In genomic region chr1:153661111-153661708, GRCh38 we compare ENCODE assay signal across 13 cellular contexts. TPM values are rescaled to one million over a fixed set of nuclear protein-coding genes. Genes with fewer than 3 reads are reported as not detected.
DNase-seq lines count a peak whose midpoint lies in the region; ATAC-seq and TF ChIP-seq lines count a peak whose summit lies in the region.
"Had no signal": no experiment of that assay in that cellular context is flagged by ENCODE, and none has a peak within 500 bp of the region (broad histone marks: within the 10 kb centered on the region; RNA-seq: fewer than 3 reads in every experiment).

No MANE protein-coding gene starts in this region.

- H3K9ac ChIP-seq in endodermal cell (ENCODE audit: extremely low read depth, low read length, poor library complexity, severe bottlenecking) = no peak overlapping the region

- H3K27me3 Mint-ChIP-seq in MCF 10A (ENCODE audit: insufficient read depth, unreplicated experiment) = no peaks in the 10 kb centered on the region
- no peaks in the 10 kb centered on the region for H3K27me3 Mint-ChIP-seq in T-cell
- no peaks in the 10 kb centered on the region for H3K27me3 Mint-ChIP-seq in endodermal cell (ENCODE audit: insufficient read depth)
- H3K27me3 Mint-ChIP-seq in type B pancreatic cell = no peaks in the 10 kb centered on the region

- ATAC-seq in T-cell (replicated peaks in 1 of 4) = no peak
- ATAC-seq in body of pancreas = no peak
- ATAC-seq in upper lobe of left lung (ENCODE audit: low FRiP score in 2 of 2) = no peak
- ATAC-seq: left lung had no signal

- DNase-seq in MCF 10A (ENCODE audit: unreplicated experiment) (no peak), breast epithelium (ENCODE audit: low spot score in 2 of 2) (no peak), T-cell (no peak), endodermal cell (no peak), type B pancreatic cell (ENCODE audit: extremely low spot score, unreplicated experiment) (no peak), body of pancreas (no peak), upper lobe of left lung (no peak)
- DNase-seq in stimulated activated CD8-positive, alpha-beta memory T cell treated with anti-CD3 and anti-CD28 coated beads, Interleukin-4, amount 100 ng/mL, for 48 hours = no peak
- DNase-seq: dermis blood vessel endothelial cell, left lung, NCI-H446 had no signal

- no peaks in the 10 kb centered on the region for H3K27me3 ChIP-seq in breast epithelium
- H3K27me3 ChIP-seq in endodermal cell (ENCODE audit: control insufficient read depth, insufficient read depth, low read length, poor library complexity, severe bottlenecking) = no peaks in the 10 kb centered on the region
- no peaks in the 10 kb centered on the region for H3K27me3 ChIP-seq in body of pancreas
- no peaks in the 10 kb centered on the region for H3K27me3 ChIP-seq in upper lobe of left lung
- H3K27me3 ChIP-seq: left lung had no signal

- peak overlapping the region in 1 of 2 donors; percentile 10 for H3K27ac ChIP-seq in breast epithelium
- H3K27ac ChIP-seq in endodermal cell (ENCODE audit: low read depth, low read length) = peak overlapping the region; percentile 47
- H3K27ac ChIP-seq in body of pancreas = no peak overlapping the region
- no peak overlapping the region for H3K27ac ChIP-seq in upper lobe of left lung
- H3K27ac ChIP-seq: C4-2B had no signal

- H3K4me1 ChIP-seq in breast epithelium (peaks cover 0 to 4% of the 10 kb centered on the region in 2 donors), endodermal cell (ENCODE audit: control insufficient read depth, insufficient read depth, low read length) (peaks cover 5% of the 10 kb centered on the region), body of pancreas (peaks cover 18% of the 10 kb centered on the region), upper lobe of left lung (peaks cover 8 to 18% (median 13%) of the 10 kb centered on the region in 4 donors)

- no peaks in the 10 kb centered on the region for H3K9me3 ChIP-seq in breast epithelium
- no peaks in the 10 kb centered on the region for H3K9me3 ChIP-seq in endodermal cell (ENCODE audit: control insufficient read depth, low read length)
- no peaks in the 10 kb centered on the region for H3K9me3 ChIP-seq in body of pancreas
- no peaks in the 10 kb centered on the region for H3K9me3 ChIP-seq in upper lobe of left lung
- H3K9me3 ChIP-seq: left lung had no signal

- POLR2A ChIA-PET in MCF 10A (lab: Yijun Ruan, JAX) (interaction anchor here (1.0 to 5.3 kb wide), 8 partner anchors 8 to 317 kb away, joined by 3 to 72 read pairs (median 4); partner anchors contain the start of genes CHTOP, ILF2 and JTB), T-cell (lab: Charles Lee) (no interaction called here)

- H3K27ac Mint-ChIP-seq in MCF 10A (ENCODE audit: low read depth, unreplicated experiment) (no peak overlapping the region), T-cell (no peak overlapping the region), endodermal cell (peak overlapping the region; percentile 75), type B pancreatic cell (peak overlapping the region; percentile 59)

- CTCF ChIA-PET in MCF 10A (lab: Yijun Ruan, JAX) = interaction anchor here (0.6 to 1.3 kb wide), 4 partner anchors 17 to 147 kb away, joined by 3 to 9 read pairs (median 4); no protein-coding TSS in a partner anchor
- CTCF ChIA-PET in T-cell (lab: Charles Lee) = no interaction called here

- intact Hi-C loops in MCF 10A (cut with micrococcal nuclease) = no loop called here
- intact Hi-C loops in breast epithelium (cut with DNase I; ENCODE audit: low total_unique reads) = no loop called here
- intact Hi-C loops in body of pancreas (cut with DNase I) = no loop called here

- H3K9me3 Mint-ChIP-seq in MCF 10A (ENCODE audit: unreplicated experiment) = no peaks in the 10 kb centered on the region
- no peaks in the 10 kb centered on the region for H3K9me3 Mint-ChIP-seq in T-cell
- H3K9me3 Mint-ChIP-seq in endodermal cell = no peaks in the 10 kb centered on the region
- no peaks in the 10 kb centered on the region for H3K9me3 Mint-ChIP-seq in type B pancreatic cell

- TF ChIP-seq CTCF in MCF 10A (IDR thresholded peaks at IDR 0.05; ENCODE audit: unreplicated experiment) (no peak), breast epithelium (IDR thresholded peaks at IDR 0.05) (no peak), endodermal cell (conservative IDR thresholded peaks at IDR 0.05) (no peak), type B pancreatic cell (conservative IDR thresholded peaks at IDR 0.05) (no peak), body of pancreas (IDR thresholded peaks at IDR 0.05) (no peak), upper lobe of left lung (IDR thresholded peaks at IDR 0.05) (no peak)

- TF ChIP-seq POLR2A in breast epithelium (IDR thresholded peaks at IDR 0.05) (no peak), body of pancreas (IDR thresholded peaks at IDR 0.05) (peak in 1 of 3 donors; percentile 12), upper lobe of left lung (IDR thresholded peaks at IDR 0.05) (no peak)

- H3K4me3 Mint-ChIP-seq in MCF 10A (ENCODE audit: unreplicated experiment) (no peak overlapping the region), T-cell (peak overlapping the region in 2 of 3 donors; percentile 27 to 31), endodermal cell (no peak overlapping the region), type B pancreatic cell (peak overlapping the region; percentile 74)

- 81 to 95% methylated on average over 4 to 9 of the region's 9 CpGs for WGBS in endodermal cell (ENCODE audit: insufficient coverage in 1 of 2, insufficient read length in 1 of 2), 2 experiments
- WGBS in body of pancreas, 2 donors = 60 to 63% methylated on average over 9 of the region's 9 CpGs
- WGBS in upper lobe of left lung, 2 donors = 72 to 77% methylated on average over 8 of the region's 9 CpGs

- H3K4me1 Mint-ChIP-seq in MCF 10A (ENCODE audit: insufficient read depth, unreplicated experiment) (peaks cover 5% of the 10 kb centered on the region), T-cell (peaks cover 16 to 18% (median 18%) of the 10 kb centered on the region in 3 donors), endodermal cell (peaks cover 12% of the 10 kb centered on the region), type B pancreatic cell (ENCODE audit: unreplicated experiment) (peaks cover 18% of the 10 kb centered on the region)

- H3K36me3 ChIP-seq in breast epithelium (peaks cover 11% of the 10 kb centered on the region), endodermal cell (ENCODE audit: control insufficient read depth, insufficient read depth, low read length) (peaks cover 54% of the 10 kb centered on the region), body of pancreas (replicated peaks in 1 of 2; ENCODE audit: insufficient read depth in 1 of 2, low read depth in 2 of 2) (peaks cover 5 to 44% of the 10 kb centered on the region in 2 donors), upper lobe of left lung (peaks cover 39 to 57% (median 54%) of the 10 kb centered on the region in 4 donors)

- TF ChIP-seq EP300 in upper lobe of left lung (IDR thresholded peaks at IDR 0.05) = no peak

- H3K4me3 ChIP-seq in breast epithelium = no peak overlapping the region
- H3K4me3 ChIP-seq in endodermal cell (ENCODE audit: low read length) = no peak overlapping the region
- no peak overlapping the region for H3K4me3 ChIP-seq in body of pancreas
- H3K4me3 ChIP-seq in upper lobe of left lung = no peak overlapping the region
- H3K4me3 ChIP-seq: left lung had no signal

- BruUV-seq in MCF 10A (replicated peaks; lab: Mats Ljungman, UMichigan) = TSS peak; percentile 9

- H3K36me3 Mint-ChIP-seq in MCF 10A (ENCODE audit: insufficient read depth, unreplicated experiment) = no peaks in the 10 kb centered on the region
- H3K36me3 Mint-ChIP-seq in T-cell = peaks cover 35% of the 10 kb centered on the region
- peaks cover 50% of the 10 kb centered on the region for H3K36me3 Mint-ChIP-seq in endodermal cell (ENCODE audit: low read depth)
- peaks cover 27% of the 10 kb centered on the region for H3K36me3 Mint-ChIP-seq in type B pancreatic cell

RNA-seq across cellular contexts. Expression of gene SNAPIN, which starts 2.7 kb away (rescaled TPM):
- total RNA-seq in MCF 10A (2022) (55.9 and 63.7 TPM in 2 replicates), breast epithelium (10 to 100 TPM; 43.3 to 70.7 (median 54.2) TPM), T-cell (10 to 100 TPM; 16.1 to 29.8 (median 26.6) TPM), endodermal cell (10 to 100 TPM; 23.5 to 25.5 TPM), type B pancreatic cell (ENCODE audit: low replicate concordance) (28.2 and 40.3 TPM in 2 replicates), body of pancreas (10 to 100 TPM; 21.8 to 23.7 TPM), upper lobe of left lung (10 to 100 TPM; 13.5 to 44.4 (median 35.2) TPM)
- 50.9 TPM for polyA plus RNA-seq in endodermal cell (2013, experiment 1 of 2)
- 42.8 TPM for polyA plus RNA-seq in endodermal cell (2013, experiment 2 of 2)

RNA-seq across cellular contexts. Expression of gene ILF2, which starts 9.6 kb away (rescaled TPM):
- total RNA-seq in MCF 10A (2022) (348 and 374 TPM in 2 replicates), breast epithelium (100 to 1,000 TPM in 2 of 3 donors, 10 to 100 TPM in 1; 92.2 to 169 (median 147) TPM), T-cell (100 to 1,000 TPM in 2 of 5 donors, 10 to 100 TPM in 3; 86.6 to 137 (median 90.0) TPM), endodermal cell (100 to 1,000 TPM; 280 to 315 TPM), type B pancreatic cell (ENCODE audit: low replicate concordance) (241 and 291 TPM in 2 replicates), body of pancreas (10 to 100 TPM; 57.7 to 59.1 TPM), upper lobe of left lung (100 to 1,000 TPM in 1 of 6 donors, 10 to 100 TPM in 5; 21.0 to 120 (median 75.8) TPM)
- 351 TPM for polyA plus RNA-seq in endodermal cell (2013, experiment 1 of 2)
- polyA plus RNA-seq in endodermal cell (2013, experiment 2 of 2) = 338 TPM

RNA-seq across cellular contexts. Expression of gene NPR1, which starts 17.3 kb away (rescaled TPM):
- total RNA-seq in MCF 10A (2022) = not detected in 2 replicates
- total RNA-seq in breast epithelium = 100 to 1,000 TPM in 1 of 3 donors, 10 to 100 TPM in 2; 19.9 to 134 (median 46.5) TPM
- under 1 TPM in 3 of 5 donors, not detected in 2; 0.23 to 0.44 (median 0.35) TPM for total RNA-seq in T-cell
- 1 to 10 TPM; 2.7 to 4.5 TPM for total RNA-seq in endodermal cell
- 1.00 TPM for polyA plus RNA-seq in endodermal cell (2013, experiment 1 of 2)
- 1.4 TPM for polyA plus RNA-seq in endodermal cell (2013, experiment 2 of 2)
- total RNA-seq in type B pancreatic cell (ENCODE audit: low replicate concordance) = 2.2 and 2.4 TPM in 2 replicates
- 10 to 100 TPM; 11.7 to 16.5 TPM for total RNA-seq in body of pancreas
- total RNA-seq in upper lobe of left lung = 100 to 1,000 TPM in 1 of 6 donors, 10 to 100 TPM in 5; 32.5 to 101 (median 63.0) TPM

RNA-seq across cellular contexts. Expression of gene CHTOP, which starts 27.3 kb away (rescaled TPM):
- 147 and 156 TPM in 2 replicates for total RNA-seq in MCF 10A (2022)
- total RNA-seq in breast epithelium = 100 to 1,000 TPM in 1 of 3 donors, 10 to 100 TPM in 2; 37.1 to 112 (median 71.8) TPM
- total RNA-seq in T-cell = 100 to 1,000 TPM in 3 of 5 donors, 10 to 100 TPM in 2; 76.7 to 131 (median 130) TPM
- 100 to 1,000 TPM in 1 of 2 donors, 10 to 100 TPM in 1; 98.4 to 117 TPM for total RNA-seq in endodermal cell
- 115 TPM for polyA plus RNA-seq in endodermal cell (2013, experiment 1 of 2)
- 106 TPM for polyA plus RNA-seq in endodermal cell (2013, experiment 2 of 2)
- 87.5 and 108 TPM in 2 replicates for total RNA-seq in type B pancreatic cell (ENCODE audit: low replicate concordance)
- 10 to 100 TPM; 62.3 to 68.0 TPM for total RNA-seq in body of pancreas
- total RNA-seq in upper lobe of left lung = 10 to 100 TPM; 51.3 to 89.1 (median 59.2) TPM

RNA-seq across cellular contexts. Expression of gene S100A1, which starts 33.0 kb away (rescaled TPM):
- 0.74 TPM in 1 of 2 replicates, not detected in the other for total RNA-seq in MCF 10A (2022)
- total RNA-seq in breast epithelium = 10 to 100 TPM in 2 of 3 donors, 1 to 10 TPM in 1; 6.1 to 40.0 (median 28.5) TPM
- total RNA-seq in T-cell = not detected
- 1 to 10 TPM; 1.8 to 5.0 TPM for total RNA-seq in endodermal cell
- 1.8 TPM for polyA plus RNA-seq in endodermal cell (2013, experiment 1 of 2)
- polyA plus RNA-seq in endodermal cell (2013, experiment 2 of 2) = 2.2 TPM
- total RNA-seq in type B pancreatic cell (ENCODE audit: low replicate concordance) = 0.97 TPM in 1 of 2 replicates, not detected in the other
- total RNA-seq in body of pancreas = 10 to 100 TPM in 1 of 2 donors, 1 to 10 TPM in 1; 7.3 to 57.0 TPM
- 1 to 10 TPM in 1 of 6 donors, not detected in 5; 1.1 TPM for total RNA-seq in upper lobe of left lung
- total RNA-seq: dermis blood vessel endothelial cell, urinary bladder had no signal

Comparison
In these comparisons a context has a peak if more than half of its experiments do, and no peak if none do; other contexts are left out.
1. H3K27ac Mint-ChIP-seq: peak in endodermal cell (single experiment) and type B pancreatic cell (single experiment); none in MCF 10A (single experiment) and T-cell (0 of 2).
2. H3K4me3 Mint-ChIP-seq: peak in T-cell (2 of 3) and type B pancreatic cell (single experiment); none in MCF 10A (single experiment) and endodermal cell (single experiment).